In the genomic region with DNA sequence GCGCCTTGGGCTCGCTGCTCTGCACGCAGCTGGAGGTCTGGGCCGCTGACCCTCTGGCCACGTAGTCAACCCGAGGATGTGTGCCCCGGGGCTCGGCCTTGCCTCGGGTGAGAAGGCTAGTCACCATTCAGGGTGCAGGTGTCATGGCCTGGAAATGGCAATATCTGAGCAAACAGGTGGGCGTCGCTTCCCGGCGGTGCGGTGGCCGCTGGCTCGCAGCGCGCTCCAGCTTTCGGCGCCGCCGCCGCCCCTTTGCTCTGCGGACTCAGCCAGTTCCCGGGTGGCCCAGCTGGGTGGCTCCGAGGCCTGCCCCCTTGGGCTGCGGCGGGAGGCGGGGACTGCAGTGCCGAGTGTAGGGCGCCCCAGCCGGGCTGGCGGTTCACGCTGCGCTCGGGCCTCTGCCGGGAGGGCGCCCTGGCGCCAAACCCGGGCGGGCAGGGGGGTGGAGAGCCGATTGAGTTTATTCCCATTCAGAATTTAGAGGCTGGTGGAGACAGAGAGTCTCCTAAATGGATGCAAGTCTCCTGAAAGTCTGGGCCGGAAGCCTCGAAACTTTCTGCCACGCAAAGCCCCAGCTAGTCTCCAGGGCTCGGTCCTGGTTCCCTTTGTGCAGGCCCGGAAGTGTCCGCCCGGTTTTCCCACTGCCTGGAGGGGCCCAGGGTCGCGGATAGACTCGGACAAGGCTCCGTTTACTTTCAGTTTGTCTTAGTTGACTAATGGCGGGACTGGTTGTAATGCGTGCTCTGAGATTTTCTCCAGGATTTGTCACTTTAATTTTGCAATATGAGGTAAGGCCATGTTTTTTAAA, we compare ENCODE assay signal across 8 cellular contexts. TPM values are rescaled to one million over a fixed set of nuclear protein-coding genes. Genes with fewer than 3 reads are reported as not detected.
DNase-seq lines count a peak whose midpoint lies in the region; ATAC-seq and TF ChIP-seq lines count a peak whose summit lies in the region.

No MANE protein-coding gene starts in this region.

- DNase-seq in M059J (ENCODE audit: low read depth), result peak; percentile 75
- no peak for DNase-seq in dorsolateral prefrontal cortex
- no peak for DNase-seq in NCI-H2081 (lab: John Stamatoyannopoulos, UW)
- no peak for DNase-seq in NK-92 treated with Interleukin-12 subunit alpha and Interleukin-12 subunit beta, amount 100 ng/mL, for 24 hours (lab: John Stamatoyannopoulos, UW)
- DNase-seq in HPDE6-E6E7 (ENCODE audit: extremely low spot score), result no peak

- peaks cover 11 to 72% (median 57%) of the 10 kb centered on the region in 45 donors for H3K27me3 ChIP-seq in dorsolateral prefrontal cortex

- H3K27ac ChIP-seq in dorsolateral prefrontal cortex (peak overlapping the region in 2 of 59 donors; percentile 10 to 42), mesodermal cell (ENCODE audit: low read depth, low read length, severe bottlenecking) (peak overlapping the region; percentile 55)

- intact Hi-C loops in dorsolateral prefrontal cortex (cut with DNase I), result loop anchor here in 1 of 2 donors (5.0 kb wide), 1 partner anchor 894 kb away; no protein-coding TSS in a partner anchor

- peak overlapping the region; percentile 20 to 71 (median 50) for H3K4me3 ChIP-seq in dorsolateral prefrontal cortex
- H3K4me3 ChIP-seq in mesodermal cell (ENCODE audit: extremely low read depth, insufficient read depth, low read length, poor library complexity, severe bottlenecking), result peak overlapping the region; percentile 40

- peak; percentile 47 for ATAC-seq in GM21717 (IDR thresholded peaks at IDR 0.05; ENCODE audit: unreplicated experiment)

- no peaks in the 10 kb centered on the region for H3K9me3 ChIP-seq in mesodermal cell (ENCODE audit: control insufficient read depth, low read length)

- TF ChIP-seq CTCF in GM12872 (IDR thresholded peaks at IDR 0.05; ENCODE audit: insufficient read depth, low read depth, low read length), result 0 out of 3 replicates have a peak, but pooled peaks have one; percentile 7
- TF ChIP-seq CTCF in dorsolateral prefrontal cortex (IDR thresholded peaks at IDR 0.05 in 54 of 56, conservative IDR thresholded peaks at IDR 0.05 in 2 of 56; ENCODE audit: low read depth in 1 of 56, partially characterized antibody in 56 of 56), result peak in 1 of 56 donors; percentile 9

- peaks cover 27% of the 10 kb centered on the region for H3K4me1 ChIP-seq in mesodermal cell (ENCODE audit: control insufficient read depth, insufficient read depth, low read length, poor library complexity, severe bottlenecking)

- H3K36me3 ChIP-seq in mesodermal cell (ENCODE audit: control insufficient read depth, insufficient read depth, low read length), result no peaks in the 10 kb centered on the region

- WGBS in mesodermal cell (ENCODE audit: insufficient coverage in 2 of 2), 2 experiments, result 1% methylated on average over 41 to 51 of the region's 55 CpGs

RNA-seq across cellular contexts. Expression of a gene that starts 11.3 kb away (rescaled TPM):
- total RNA-seq in M059J (2014; rRNA removed; shearing (Covaris generic)), result 10.8 and 26.6 TPM in 2 replicates
- 1 to 10 TPM in 10 of 120 experiments, under 1 TPM in 76, not detected in 34; 0.12 to 2.4 (median 0.52) TPM for total RNA-seq in dorsolateral prefrontal cortex
- 22.4 TPM for polyA plus RNA-seq in mesodermal cell (2013, experiment 1 of 2)
- polyA plus RNA-seq in mesodermal cell (2013, experiment 2 of 2), result 17.4 TPM
